1 cellular context compared by ENCODE assay signal in the genomic region with DNA sequence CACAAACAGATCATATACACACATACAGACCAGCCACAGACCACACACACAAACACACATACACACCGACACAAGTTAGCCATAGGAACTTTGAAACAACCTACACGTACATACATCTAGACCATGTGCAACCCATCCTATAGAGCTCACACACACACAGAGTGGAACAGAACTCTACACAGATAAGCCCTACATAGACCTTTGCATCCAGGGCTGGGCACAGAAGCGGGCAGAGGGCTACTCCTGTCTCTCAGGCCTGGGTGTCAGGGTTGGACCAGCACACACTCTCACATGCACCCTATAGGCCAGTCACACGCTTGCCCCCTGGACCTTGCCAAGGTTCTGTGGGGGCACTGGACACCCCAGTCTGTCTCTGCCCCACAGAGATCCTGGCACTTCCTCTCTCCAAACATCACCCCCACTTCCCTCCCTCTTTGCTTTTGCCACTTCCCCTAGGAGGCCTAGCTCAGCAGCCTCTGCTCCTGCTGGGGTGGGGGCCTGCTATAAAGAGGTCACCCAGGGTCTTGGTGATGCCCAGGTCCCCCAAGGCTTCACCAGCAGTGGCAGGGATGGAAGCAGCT.
TF ChIP-seq lines count a peak whose summit lies in the region.

No MANE protein-coding gene starts in this region.

TF ChIP-seq in GM12878, 131 proteins besides CTCF, POLR2A, EP300 and RAD21:
- no peak for TF ChIP-seq ZNF207 (IDR thresholded peaks at IDR 0.05; ENCODE audit: borderline replicate concordance)
- TF ChIP-seq TCF12 (IDR thresholded peaks at IDR 0.05; ENCODE audit: low read depth, low read length) = no peak
- peak; percentile 85; the same call in 1 of the 2 replicates for TF ChIP-seq SPI1 (IDR thresholded peaks at IDR 0.05; ENCODE audit: borderline replicate concordance, insufficient read depth, low read depth, low read length)
- TF ChIP-seq CREB1 (IDR thresholded peaks at IDR 0.05; ENCODE audit: low read depth) = no peak
- TF ChIP-seq, protein P1, sequence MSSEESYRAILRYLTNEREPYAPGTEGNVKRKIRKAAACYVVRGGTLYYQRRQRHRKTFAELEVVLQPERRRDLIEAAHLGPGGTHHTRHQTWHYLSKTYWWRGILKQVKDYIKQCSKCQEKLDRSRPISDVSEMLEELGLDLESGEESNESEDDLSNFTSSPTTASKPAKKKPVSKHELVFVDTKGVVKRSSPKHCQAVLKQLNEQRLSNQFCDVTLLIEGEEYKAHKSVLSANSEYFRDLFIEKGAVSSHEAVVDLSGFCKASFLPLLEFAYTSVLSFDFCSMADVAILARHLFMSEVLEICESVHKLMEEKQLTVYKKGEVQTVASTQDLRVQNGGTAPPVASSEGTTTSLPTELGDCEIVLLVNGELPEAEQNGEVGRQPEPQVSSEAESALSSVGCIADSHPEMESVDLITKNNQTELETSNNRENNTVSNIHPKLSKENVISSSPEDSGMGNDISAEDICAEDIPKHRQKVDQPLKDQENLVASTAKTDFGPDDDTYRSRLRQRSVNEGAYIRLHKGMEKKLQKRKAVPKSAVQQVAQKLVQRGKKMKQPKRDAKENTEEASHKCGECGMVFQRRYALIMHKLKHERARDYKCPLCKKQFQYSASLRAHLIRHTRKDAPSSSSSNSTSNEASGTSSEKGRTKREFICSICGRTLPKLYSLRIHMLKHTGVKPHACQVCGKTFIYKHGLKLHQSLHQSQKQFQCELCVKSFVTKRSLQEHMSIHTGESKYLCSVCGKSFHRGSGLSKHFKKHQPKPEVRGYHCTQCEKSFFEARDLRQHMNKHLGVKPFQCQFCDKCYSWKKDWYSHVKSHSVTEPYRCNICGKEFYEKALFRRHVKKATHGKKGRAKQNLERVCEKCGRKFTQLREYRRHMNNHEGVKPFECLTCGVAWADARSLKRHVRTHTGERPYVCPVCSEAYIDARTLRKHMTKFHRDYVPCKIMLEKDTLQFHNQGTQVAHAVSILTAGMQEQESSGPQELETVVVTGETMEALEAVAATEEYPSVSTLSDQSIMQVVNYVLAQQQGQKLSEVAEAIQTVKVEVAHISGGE (CRISPR knock-in tag; IDR thresholded peaks at IDR 0.05) = no peak
- no peak for TF ChIP-seq PML (IDR thresholded peaks at IDR 0.05; ENCODE audit: low read length)
- peak; percentile 86; the same call in 1 of the 2 replicates for TF ChIP-seq HDGF (IDR thresholded peaks at IDR 0.05)
- TF ChIP-seq EGR1 (IDR thresholded peaks at IDR 0.05; ENCODE audit: borderline replicate concordance in 1 of 2, low read depth in 2 of 2, low read length in 2 of 2) = no peak
- TF ChIP-seq BMI1 (IDR thresholded peaks at IDR 0.05; ENCODE audit: borderline replicate concordance) = 0 out of 2 replicates have a peak, but pooled peaks have one; percentile 35
- 0 out of 4 replicates have a peak, but pooled peaks of 1 of the 2 experiments have one; percentile 6 for TF ChIP-seq ETV6 (conservative IDR thresholded peaks at IDR 0.05 in 1 of 2, IDR thresholded peaks at IDR 0.05 in 1 of 2; ENCODE audit: borderline replicate concordance in 1 of 2, low read depth in 1 of 2)
- TF ChIP-seq CBFB (IDR thresholded peaks at IDR 0.05; ENCODE audit: low read depth) = no peak
- peak in 1 of 2 experiments; percentile 8; a peak in 2 of 4 replicates for TF ChIP-seq IKZF2 (IDR thresholded peaks at IDR 0.05)
- TF ChIP-seq, protein P2, sequence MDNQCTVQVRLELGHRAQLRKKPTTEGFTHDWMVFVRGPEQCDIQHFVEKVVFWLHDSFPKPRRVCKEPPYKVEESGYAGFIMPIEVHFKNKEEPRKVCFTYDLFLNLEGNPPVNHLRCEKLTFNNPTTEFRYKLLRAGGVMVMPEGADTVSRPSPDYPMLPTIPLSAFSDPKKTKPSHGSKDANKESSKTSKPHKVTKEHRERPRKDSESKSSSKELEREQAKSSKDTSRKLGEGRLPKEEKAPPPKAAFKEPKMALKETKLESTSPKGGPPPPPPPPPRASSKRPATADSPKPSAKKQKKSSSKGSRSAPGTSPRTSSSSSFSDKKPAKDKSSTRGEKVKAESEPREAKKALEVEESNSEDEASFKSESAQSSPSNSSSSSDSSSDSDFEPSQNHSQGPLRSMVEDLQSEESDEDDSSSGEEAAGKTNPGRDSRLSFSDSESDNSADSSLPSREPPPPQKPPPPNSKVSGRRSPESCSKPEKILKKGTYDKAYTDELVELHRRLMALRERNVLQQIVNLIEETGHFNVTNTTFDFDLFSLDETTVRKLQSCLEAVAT (IDR thresholded peaks at IDR 0.05) = peak; percentile 70
- TF ChIP-seq NBN (IDR thresholded peaks at IDR 0.05) = peak; percentile 85
- no peak for TF ChIP-seq SRF (IDR thresholded peaks at IDR 0.05; ENCODE audit: low read depth in 2 of 2, low read length in 2 of 2)
- 0 out of 2 replicates have a peak, but pooled peaks have one; percentile 1 for TF ChIP-seq POLR2AphosphoS5 (IDR thresholded peaks at IDR 0.05; ENCODE audit: low read length)
